ENCODE assay signal across 8 cellular contexts in genomic region chr7:148303295-148304013, GRCh38.
DNase-seq lines count a peak whose midpoint lies in the region; ATAC-seq and TF ChIP-seq lines count a peak whose summit lies in the region.

No MANE protein-coding gene starts in this region.

- no peak for TF ChIP-seq CTCF in Peyer's patch (IDR thresholded peaks at IDR 0.05)
- no peak for TF ChIP-seq CTCF in fibroblast of pulmonary artery (IDR thresholded peaks at IDR 0.05; ENCODE audit: low read length, missing control alignments)
- TF ChIP-seq CTCF in WERI-Rb-1 (IDR thresholded peaks at IDR 0.05; ENCODE audit: low read depth, low read length): no peak

- no peaks in the 10 kb centered on the region for H3K36me3 ChIP-seq in Peyer's patch
- H3K36me3 ChIP-seq in WERI-Rb-1: no peaks in the 10 kb centered on the region

- ATAC-seq in sciatic nerve: peak; percentile 97
- no peak for ATAC-seq in HG03159 (IDR thresholded peaks at IDR 0.05; ENCODE audit: unreplicated experiment)
- no peak for ATAC-seq in GM19023 (IDR thresholded peaks at IDR 0.05; ENCODE audit: unreplicated experiment)
- ATAC-seq in GM18867 (IDR thresholded peaks at IDR 0.05; ENCODE audit: unreplicated experiment): no peak

- peak; percentile 25 for DNase-seq in GM04503 (ENCODE audit: low read depth)
- DNase-seq in Peyer's patch: peak in 2 of 3 donors; percentile 53 to 70
- DNase-seq in fibroblast of pulmonary artery (ENCODE audit: low read depth): peak; percentile 67
- DNase-seq in sciatic nerve (ENCODE audit: low spot score): peak; percentile 87
- DNase-seq in WERI-Rb-1: no peak

- TF ChIP-seq POLR2A in Peyer's patch (IDR thresholded peaks at IDR 0.05): no peak

- H3K27ac ChIP-seq in Peyer's patch (peak overlapping the region in 3 of 4 donors; percentile 1 to 69 (median 8)), WERI-Rb-1 (no peak overlapping the region)

- no peaks in the 10 kb centered on the region for H3K27me3 ChIP-seq in Peyer's patch
- no peaks in the 10 kb centered on the region for H3K27me3 ChIP-seq in WERI-Rb-1 (ENCODE audit: insufficient read depth, low read depth, severe bottlenecking)

- peaks cover 0 to 10% (median 0%) of the 10 kb centered on the region in 4 donors for H3K4me1 ChIP-seq in Peyer's patch

- H3K9me3 ChIP-seq in Peyer's patch (no peaks in the 10 kb centered on the region), WERI-Rb-1 (ENCODE audit: severe bottlenecking) (no peaks in the 10 kb centered on the region)

- intact Hi-C loops in sciatic nerve (cut with DNase I): no loop called here

- no peak overlapping the region for H3K4me3 ChIP-seq in Peyer's patch
- no peak overlapping the region for H3K4me3 ChIP-seq in fibroblast of pulmonary artery (replicated peaks; ENCODE audit: low read depth, low read length)
- no peak overlapping the region for H3K4me3 ChIP-seq in WERI-Rb-1 (ENCODE audit: low read depth, low read length)
